12 cellular contexts compared by ENCODE assay signal in genomic region chr15:26771168-26771916, GRCh38. TPM values are rescaled to one million over a fixed set of nuclear protein-coding genes. Genes with fewer than 3 reads are reported as not detected.
DNase-seq lines count a peak whose midpoint lies in the region; ATAC-seq, FAIRE-seq and TF ChIP-seq lines count a peak whose summit lies in the region.
"Had no signal": no experiment of that assay in that cellular context is flagged by ENCODE, and none has a peak within 500 bp of the region (broad histone marks: within the 10 kb centered on the region; RNA-seq: fewer than 3 reads in every experiment).

No MANE protein-coding gene starts in this region.

- ATAC-seq in GM19035 (IDR thresholded peaks at IDR 0.05; ENCODE audit: unreplicated experiment) (no peak), GM18867 (IDR thresholded peaks at IDR 0.05; ENCODE audit: unreplicated experiment) (no peak)
- ATAC-seq: activated T-cell treated with anti-CD3 and anti-CD28 coated beads, Interleukin-2, amount 50 U/mL, for 4 hours had no signal

- H3K27ac ChIP-seq in esophagus squamous epithelium: no peak overlapping the region

- H3K36me3 ChIP-seq in BE2C (no peaks in the 10 kb centered on the region), esophagus squamous epithelium (no peaks in the 10 kb centered on the region)

- in situ Hi-C loops in KBM-7 (cut with MboI; ENCODE audit: low pct_unique_long_range_greater_than_20kb, low sequenced_read_pairs): no loop called here

- H3K9me3 ChIP-seq in BE2C (no peaks in the 10 kb centered on the region), esophagus squamous epithelium (no peaks in the 10 kb centered on the region)

- TF ChIP-seq POLR2A in esophagus squamous epithelium (IDR thresholded peaks at IDR 0.05): no peak

- FAIRE-seq in GM19239 (lab: Jason Lieb, UNC): no peak

- DNase-seq in BE2C (peak; percentile 65), NCI-H2227 (lab: John Stamatoyannopoulos, UW; ENCODE audit: unreplicated experiment) (peak; percentile 18), esophagus squamous epithelium (lab: John Stamatoyannopoulos, UW) (no peak), midbrain (lab: John Stamatoyannopoulos, UW) (peak; percentile 13), GM19239 (ENCODE audit: insufficient read length, low spot score) (no peak), KBM-7 (no peak)
- DNase-seq: activated T-cell treated with anti-CD3 and anti-CD28 coated beads, Interleukin-2, amount 50 U/mL, for 4 hours; effector memory CD4-positive, alpha-beta T cell; NCI-H1436 treated with DMSO at 0.1 percent for 48 hours; stimulated activated CD4-positive, alpha-beta T cell treated with anti-CD3 and anti-CD28 coated beads, Interleukin-4, amount 100 ng/mL, for 4 hours had no signal

- TF ChIP-seq CTCF in BE2C (IDR thresholded peaks at IDR 0.05; ENCODE audit: low read depth, low read length): no peak
- TF ChIP-seq CTCF in esophagus squamous epithelium (IDR thresholded peaks at IDR 0.05): no peak

- 16 to 22% methylated on average over 15 of the region's 29 CpGs for WGBS in esophagus squamous epithelium, 2 donors

- peaks cover 10% of the 10 kb centered on the region for H3K4me1 ChIP-seq in BE2C
- peaks cover 0 to 24% (median 15%) of the 10 kb centered on the region in 3 donors for H3K4me1 ChIP-seq in esophagus squamous epithelium

- H3K4me3 ChIP-seq in BE2C (ENCODE audit: low read depth, low read length) (peak overlapping the region; percentile 73), esophagus squamous epithelium (peak overlapping the region in 3 of 4 donors; percentile 33 to 68 (median 55))

- intact Hi-C loops in esophagus squamous epithelium (cut with DNase I): no loop called here

- H3K27me3 ChIP-seq in BE2C: no peaks in the 10 kb centered on the region
- peaks cover 0 to 70% (median 3%) of the 10 kb centered on the region in 4 donors for H3K27me3 ChIP-seq in esophagus squamous epithelium

RNA-seq across cellular contexts. Expression of gene GABRB3, which starts 1.5 kb away (rescaled TPM):
- 61.2 TPM for polyA plus RNA-seq in BE2C (2012; ENCODE audit: insufficient read depth, insufficient read length, low read depth)
- total RNA-seq in esophagus squamous epithelium: 1 to 10 TPM in 2 of 4 donors, under 1 TPM in 2; 0.67 to 2.3 (median 1.4) TPM

Comparison
In these comparisons a context has a peak if more than half of its experiments do, and no peak if none do; other contexts are left out.
1. DNase-seq: peak in BE2C (single experiment), NCI-H2227 (single experiment) and midbrain (single experiment); none in esophagus squamous epithelium (single experiment), GM19239 (single experiment) and KBM-7 (single experiment).